In the genomic region with DNA sequence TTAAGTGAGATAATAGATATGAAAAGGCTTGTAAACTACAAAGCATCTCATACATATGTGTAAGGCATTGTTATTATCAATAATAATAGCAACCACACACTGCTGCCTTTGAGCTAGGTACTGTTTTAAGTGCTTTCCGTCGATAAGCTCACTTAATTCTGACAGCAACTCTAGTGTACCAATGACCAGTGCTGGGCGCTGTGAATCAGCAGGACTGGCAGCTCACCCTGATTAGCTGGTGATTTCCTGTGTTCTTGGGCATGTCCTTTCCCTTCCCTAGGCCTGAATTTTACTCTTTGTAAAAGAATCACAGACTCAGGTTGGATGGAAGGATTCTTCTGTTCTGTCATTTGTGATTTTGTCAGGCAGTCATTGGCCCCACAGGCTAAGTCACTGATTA, we compare ENCODE assay signal across 13 cellular contexts.
DNase-seq lines count a peak whose midpoint lies in the region; ATAC-seq and TF ChIP-seq lines count a peak whose summit lies in the region.
"Had no signal": no experiment of that assay in that cellular context is flagged by ENCODE, and none has a peak within 500 bp of the region (broad histone marks: within the 10 kb centered on the region; RNA-seq: fewer than 3 reads in every experiment).

No MANE protein-coding gene starts in this region.

- peaks cover 0 to 2% of the 10 kb centered on the region in 2 donors for H3K9me3 Mint-ChIP-seq in stimulated activated naive B cell treated with anti-CD40 and anti-IgM and Interleukin-4, amounts not matched to agents 10 μg/mL and 1 μg/mL and 100 μg/mL, for 72 hours

- WGBS in esophagus muscularis mucosa = 84% methylated on average over 3 of the region's 3 CpGs

- H3K27me3 ChIP-seq in esophagus muscularis mucosa = no peaks in the 10 kb centered on the region
- no peaks in the 10 kb centered on the region for H3K27me3 ChIP-seq in gastrocnemius medialis

- no peak for TF ChIP-seq CTCF in esophagus muscularis mucosa (IDR thresholded peaks at IDR 0.05)
- TF ChIP-seq CTCF in gastrocnemius medialis (IDR thresholded peaks at IDR 0.05 in 4 of 5, conservative IDR thresholded peaks at IDR 0.05 in 1 of 5) = no peak

- no peak overlapping the region for H3K4me3 ChIP-seq in esophagus muscularis mucosa
- no peak overlapping the region for H3K4me3 ChIP-seq in gastrocnemius medialis

- peaks cover 15 to 67% (median 60%) of the 10 kb centered on the region in 4 donors for H3K4me1 ChIP-seq in esophagus muscularis mucosa
- peaks cover 20 to 31% of the 10 kb centered on the region in 2 donors for H3K4me1 ChIP-seq in gastrocnemius medialis

- intact Hi-C loops in esophagus muscularis mucosa (cut with DNase I) (no loop called here), gastrocnemius medialis (cut with DNase I; ENCODE audit: low total_unique reads) (no loop called here)

- DNase-seq in activated CD4-positive, CD25-positive, alpha-beta regulatory T cell treated with anti-CD3 and anti-CD28 coated beads, Interleukin-2, amount 50 U/mL, for 72 hours = no peak
- DNase-seq in NCI-H226 (peak; percentile 22), esophagus muscularis mucosa (ENCODE audit: extremely low spot score) (no peak), gastrocnemius medialis (no peak)
- no peak for DNase-seq in stimulated activated naive B cell treated with anti-CD40 and anti-IgM and Interleukin-4, amounts not matched to agents 10 μg/mL and 1 μg/mL and 100 μg/mL, for 72 hours
- DNase-seq: CD8-positive, alpha-beta memory T cell; NCI-H1436 treated with DMSO at 0.1 percent for 48 hours; NCI-H774 had no signal

- no peaks in the 10 kb centered on the region for H3K27me3 Mint-ChIP-seq in stimulated activated naive B cell treated with anti-CD40 and anti-IgM and Interleukin-4, amounts not matched to agents 10 μg/mL and 1 μg/mL and 100 μg/mL, for 72 hours
- H3K27me3 Mint-ChIP-seq: CD8-positive, alpha-beta memory T cell had no signal

- H3K27ac ChIP-seq in esophagus muscularis mucosa (replicated peaks in 1 of 4) = peak overlapping the region; percentile 31 to 80 (median 72)
- no peak overlapping the region for H3K27ac ChIP-seq in gastrocnemius medialis
- H3K27ac ChIP-seq: 22Rv1 had no signal

- H3K4me3 Mint-ChIP-seq in stimulated activated naive B cell treated with anti-CD40 and anti-IgM and Interleukin-4, amounts not matched to agents 10 μg/mL and 1 μg/mL and 100 μg/mL, for 72 hours = no peak overlapping the region
- H3K4me3 Mint-ChIP-seq: CD8-positive, alpha-beta memory T cell had no signal

- H3K4me1 Mint-ChIP-seq in stimulated activated naive B cell treated with anti-CD40 and anti-IgM and Interleukin-4, amounts not matched to agents 10 μg/mL and 1 μg/mL and 100 μg/mL, for 72 hours = peaks cover 25 to 48% of the 10 kb centered on the region in 2 donors

- H3K36me3 Mint-ChIP-seq in stimulated activated naive B cell treated with anti-CD40 and anti-IgM and Interleukin-4, amounts not matched to agents 10 μg/mL and 1 μg/mL and 100 μg/mL, for 72 hours = peaks cover 1 to 11% of the 10 kb centered on the region in 2 donors

- no peak for TF ChIP-seq EP300 in esophagus muscularis mucosa (IDR thresholded peaks at IDR 0.05)

- peak; percentile 8 to 9 for ATAC-seq in activated CD4-positive, CD25-positive, alpha-beta regulatory T cell treated with anti-CD3 and anti-CD28 coated beads, Interleukin-2, amount 50 U/mL, for 24 hours
- no peak for ATAC-seq in stimulated activated naive B cell treated with anti-CD40 and anti-IgM and Interleukin-4, amounts not matched to agents 10 μg/mL and 1 μg/mL and 100 μg/mL, for 72 hours (replicated peaks)
- no peak for ATAC-seq in gastrocnemius medialis
- no peak for ATAC-seq in GM21367 (IDR thresholded peaks at IDR 0.05; ENCODE audit: unreplicated experiment)
- no peak for ATAC-seq in HG03095 (IDR thresholded peaks at IDR 0.05; ENCODE audit: unreplicated experiment)
- ATAC-seq: Right ventricle myocardium inferior had no signal

- TF ChIP-seq POLR2A in esophagus muscularis mucosa (IDR thresholded peaks at IDR 0.05; ENCODE audit: low read depth) (no peak), gastrocnemius medialis (IDR thresholded peaks at IDR 0.05) (no peak)

- H3K36me3 ChIP-seq in esophagus muscularis mucosa (no peaks in the 10 kb centered on the region), gastrocnemius medialis (no peaks in the 10 kb centered on the region)

- H3K27ac Mint-ChIP-seq in stimulated activated naive B cell treated with anti-CD40 and anti-IgM and Interleukin-4, amounts not matched to agents 10 μg/mL and 1 μg/mL and 100 μg/mL, for 72 hours = peak overlapping the region; percentile 9

- in situ Hi-C loops in gastrocnemius medialis (cut with MboI; ENCODE audit: low sequenced_read_pairs in 4 of 4) = no loop called here

- H3K9me3 ChIP-seq in esophagus muscularis mucosa (no peaks in the 10 kb centered on the region), gastrocnemius medialis (no peaks in the 10 kb centered on the region)

Comparison
In these comparisons a context has a peak if more than half of its experiments do, and no peak if none do; other contexts are left out.
1. ATAC-seq: peak in activated CD4-positive, CD25-positive, alpha-beta regulatory T cell treated with anti-CD3 and anti-CD28 coated beads, Interleukin-2, amount 50 U/mL, for 24 hours (2 of 2); none in stimulated activated naive B cell treated with anti-CD40 and anti-IgM and Interleukin-4, amounts not matched to agents 10 μg/mL and 1 μg/mL and 100 μg/mL, for 72 hours (0 of 2), gastrocnemius medialis (0 of 2), GM21367 (single experiment) and HG03095 (single experiment).
2. H3K27ac ChIP-seq: peak in esophagus muscularis mucosa (4 of 4); none in gastrocnemius medialis (0 of 4).